8 cellular contexts compared by ENCODE assay signal in genomic region chr3:45224824-45225464, GRCh38. TPM values are rescaled to one million over a fixed set of nuclear protein-coding genes. Genes with fewer than 3 reads are reported as not detected.
DNase-seq lines count a peak whose midpoint lies in the region; ATAC-seq and TF ChIP-seq lines count a peak whose summit lies in the region.

No MANE protein-coding gene starts in this region.

- H3K79me2 ChIP-seq in trophoblast cell (ENCODE audit: control insufficient read depth, insufficient read depth, low read length, poor library complexity) = no peaks in the 10 kb centered on the region

- H3K23ac ChIP-seq in trophoblast cell (ENCODE audit: low read length) = no peak overlapping the region

- H2BK120ac ChIP-seq in trophoblast cell (ENCODE audit: insufficient read depth, low read length, poor library complexity) = no peak overlapping the region

- in situ Hi-C loops in GM13976 (cut with MboI; ENCODE audit: low sequenced_read_pairs, unreplicated experiment) = loop anchor here (25.0 kb wide), 1 partner anchor 437 kb away; no protein-coding TSS in a partner anchor

- H3K9me3 ChIP-seq in ascending aorta (no peaks in the 10 kb centered on the region), right atrium auricular region (no peaks in the 10 kb centered on the region), trophoblast cell (ENCODE audit: insufficient read depth, low read depth, low read length) (peaks cover 3% of the 10 kb centered on the region)

- no peak overlapping the region for H3K14ac ChIP-seq in trophoblast cell (ENCODE audit: low read length)

- H2BK5ac ChIP-seq in trophoblast cell (ENCODE audit: low read depth, low read length, poor library complexity) = no peak overlapping the region

- WGBS in trophoblast cell (ENCODE audit: extremely low coverage, insufficient coverage, insufficient read length) = no CpG with 5 or more reads among the region's 62 CpGs

- no peak overlapping the region for H4K12ac ChIP-seq in trophoblast cell (ENCODE audit: low read depth, low read length)

- peaks cover 2 to 7% of the 10 kb centered on the region in 2 donors for H3K4me1 ChIP-seq in ascending aorta
- H3K4me1 ChIP-seq in right atrium auricular region = peaks cover 0 to 11% of the 10 kb centered on the region in 2 donors
- peaks cover 0 to 7% of the 10 kb centered on the region in 2 experiments for H3K4me1 ChIP-seq in trophoblast cell (ENCODE audit: control insufficient read depth in 1 of 2, insufficient read depth in 2 of 2, low read length in 2 of 2)

- peak overlapping the region; percentile 84 for H2AFZ ChIP-seq in trophoblast cell (ENCODE audit: insufficient read depth, low read length, poor library complexity)

- no peak overlapping the region for H3K27ac ChIP-seq in ascending aorta
- no peak overlapping the region for H3K27ac ChIP-seq in right atrium auricular region
- no peak overlapping the region for H3K27ac ChIP-seq in trophoblast cell (ENCODE audit: low read depth, low read length)

- ATAC-seq in HG03108 (IDR thresholded peaks at IDR 0.05; ENCODE audit: unreplicated experiment) = peak; percentile 24
- no peak for ATAC-seq in GM19467 (IDR thresholded peaks at IDR 0.05; ENCODE audit: unreplicated experiment)

- peak overlapping the region; percentile 99 for H3K4me2 ChIP-seq in trophoblast cell (ENCODE audit: low read length)

- no peak overlapping the region for H4K91ac ChIP-seq in trophoblast cell (ENCODE audit: low read depth, low read length)

- H3K9ac ChIP-seq in trophoblast cell (ENCODE audit: low read length) = no peak overlapping the region

- H2AK5ac ChIP-seq in trophoblast cell (ENCODE audit: low read length) = no peak overlapping the region

- DNase-seq in AG10803 (ENCODE audit: low read depth) (peak; percentile 73), GM13976 (ENCODE audit: low spot score) (peak; percentile 77), OCI-M1 (lab: John Stamatoyannopoulos, UW) (peak; percentile 81), ascending aorta (ENCODE audit: low spot score in 2 of 2) (peak in 1 of 2 donors; percentile 78), right atrium auricular region (ENCODE audit: low spot score) (peak; percentile 64), trophoblast cell (peak; percentile 81 to 88)

- intact Hi-C loops in ascending aorta (cut with DNase I) = loop anchor here (1.0 to 10.0 kb wide), 2 partner anchors 163 to 270 kb away; partner anchors contain the start of gene LARS2

- H3K27me3 ChIP-seq in ascending aorta (no peaks in the 10 kb centered on the region), right atrium auricular region (peaks cover 0 to 3% of the 10 kb centered on the region in 2 donors), trophoblast cell (ENCODE audit: insufficient read depth, low read length) (peaks cover 17% of the 10 kb centered on the region)

- H4K8ac ChIP-seq in trophoblast cell (ENCODE audit: low read depth, low read length) = no peak overlapping the region

- H3K18ac ChIP-seq in trophoblast cell (ENCODE audit: low read length) = no peak overlapping the region

- peaks cover 2% of the 10 kb centered on the region for H3K79me1 ChIP-seq in trophoblast cell (ENCODE audit: low read length)

- TF ChIP-seq CTCF in AG10803 (conservative IDR thresholded peaks at IDR 0.05; ENCODE audit: low read length) (peak; percentile 60), GM13976 (IDR thresholded peaks at IDR 0.05; ENCODE audit: borderline replicate concordance, control extremely low read depth, extremely low read depth, insufficient read depth, missing control alignments) (peak; percentile 68), ascending aorta (IDR thresholded peaks at IDR 0.05) (peak; percentile 21 to 58 (median 35)), right atrium auricular region (IDR thresholded peaks at IDR 0.05) (peak in 1 of 2 donors; percentile 60)

- no peaks in the 10 kb centered on the region for H3K36me3 ChIP-seq in ascending aorta
- no peaks in the 10 kb centered on the region for H3K36me3 ChIP-seq in right atrium auricular region
- no peaks in the 10 kb centered on the region for H3K36me3 ChIP-seq in trophoblast cell (ENCODE audit: control insufficient read depth in 1 of 2, insufficient read depth in 2 of 2, low read length in 2 of 2)

- H3K4me3 ChIP-seq in AG10803 (ENCODE audit: low read length) = peak overlapping the region; percentile 79
- H3K4me3 ChIP-seq in ascending aorta = peak overlapping the region; percentile 64 to 86
- H3K4me3 ChIP-seq in right atrium auricular region = peak overlapping the region; percentile 23 to 60
- peak overlapping the region; percentile 71 for H3K4me3 ChIP-seq in trophoblast cell (ENCODE audit: low read depth, low read length)

- no peak overlapping the region for H2BK12ac ChIP-seq in trophoblast cell (ENCODE audit: low read length)

- H3K4ac ChIP-seq in trophoblast cell (ENCODE audit: low read depth, low read length) = no peak overlapping the region

RNA-seq across cellular contexts. Expression of gene TMEM158, which starts 1.1 kb away (rescaled TPM):
- total RNA-seq in ascending aorta (not detected), right atrium auricular region (not detected)
- 1.8 and 1.9 TPM in 2 replicates for polyA plus RNA-seq in trophoblast cell (2013)
